In the genomic region with DNA sequence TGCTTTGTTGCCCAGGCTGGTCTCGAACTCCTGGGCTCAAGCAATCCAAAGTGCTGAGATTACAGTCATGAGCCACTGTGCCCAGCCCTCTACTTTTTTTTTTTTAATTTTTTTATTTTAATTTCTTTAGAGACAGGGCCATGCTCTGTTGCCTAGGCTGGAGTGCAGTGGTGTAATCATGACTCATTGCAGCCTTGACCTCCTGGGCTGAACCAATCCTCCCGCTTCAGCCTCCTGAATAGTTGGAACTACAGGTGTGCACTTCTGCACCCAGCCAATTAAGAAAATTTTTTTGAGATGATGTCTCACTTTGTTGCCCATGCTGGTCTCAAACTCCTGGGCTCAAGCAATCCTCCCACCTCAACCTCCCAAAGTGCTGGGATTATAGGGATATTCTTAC, we compare ENCODE assay signal across 29 cellular contexts.
"Had no signal": no experiment of that assay in that cellular context is flagged by ENCODE, and none has a peak within 500 bp of the region (broad histone marks: within the 10 kb centered on the region; RNA-seq: fewer than 3 reads in every experiment).

No MANE protein-coding gene starts in this region.

- H3K27ac ChIP-seq: adrenal gland, body of pancreas, brain microvascular endothelial cell, breast epithelium, VCaP had no signal

- H3K27me3 ChIP-seq: adrenal gland, body of pancreas, brain microvascular endothelial cell, breast epithelium had no signal

- H3K4me3 ChIP-seq: adrenal gland, body of pancreas, breast epithelium had no signal

- DNase-seq: activated B cell treated with CpG ODN at 0.5 μM for 24 hours; activated CD4-positive, alpha-beta memory T cell treated with anti-CD3 and anti-CD28 coated beads for 36 hours; activated CD4-positive, alpha-beta T cell treated with anti-CD3 and anti-CD28 coated beads for 4 hours; activated CD4-positive, alpha-beta T cell treated with anti-CD3 and anti-CD28 coated beads, Interleukin-2, amount 10 ng/mL, durations not matched to agents 7 days and 5 days; activated CD4-positive, CD25-positive, alpha-beta regulatory T cell treated with anti-CD3 and anti-CD28 coated beads, Interleukin-2, amount 50 U/mL, for 72 hours; activated CD8-positive, alpha-beta memory T cell treated with anti-CD3 and anti-CD28 coated beads, Interleukin-2, amount 50 U/mL, for 4 hours; activated CD8-positive, alpha-beta T cell treated with anti-CD3 and anti-CD28 coated beads for 36 hours; activated effector memory CD4-positive, alpha-beta T cell treated with anti-CD3 and anti-CD28 coated beads, Interleukin-2, amount 50 U/mL, for 16 hours; activated gamma-delta T cell treated with Interleukin-2 at 50 U/mL for 16 hours; activated naive CD4-positive, alpha-beta T cell; activated naive CD4-positive, alpha-beta T cell treated with anti-CD3 and anti-CD28 coated beads for 36 hours; activated naive CD4-positive, alpha-beta T cell treated with anti-CD3 and anti-CD28 coated beads, Interleukin-2, amount 50 U/mL, for 16 hours; activated naive CD8-positive, alpha-beta T cell treated with anti-CD3 and anti-CD28 coated beads for 36 hours; activated T-cell treated with anti-CD3 and anti-CD28 coated beads for 4 hours; activated T-cell treated with anti-CD3 and anti-CD28 coated beads, Interleukin-2, amount 50 U/mL, for 1 hour; activated T-cell treated with anti-CD3 and anti-CD28 coated beads, Interleukin-2, amount 50 U/mL, for 4 hours; activated T-cell treated with anti-CD3 and anti-CD28 coated beads, Interleukin-2, amount 50 U/mL, for 72 hours; adrenal gland; amniotic stem cell; aorta; body of pancreas; brain microvascular endothelial cell; central memory CD4-positive, alpha-beta T cell; T-helper 17 cell; T1000 had no signal

- H3K36me3 ChIP-seq: adrenal gland, brain microvascular endothelial cell, breast epithelium had no signal

- H3K9me3 ChIP-seq: adrenal gland, body of pancreas, breast epithelium had no signal

- H3K4me1 ChIP-seq: adrenal gland, body of pancreas, breast epithelium had no signal

- ATAC-seq: activated CD8-positive, alpha-beta T cell treated with anti-CD3 and anti-CD28 coated beads for 36 hours; activated naive CD4-positive, alpha-beta T cell treated with anti-CD3 and anti-CD28 coated beads, Interleukin-2, amount 50 U/mL, for 72 hours; activated T-cell treated with anti-CD3 and anti-CD28 coated beads, Interleukin-2, amount 50 U/mL, for 4 hours; activated T-cell treated with anti-CD3 and anti-CD28 coated beads, Interleukin-2, amount 50 U/mL, for 72 hours; activated T-helper 17 cell treated with anti-CD3 and anti-CD28 coated beads, Interleukin-2, amount 50 U/mL, for 72 hours; body of pancreas; T-helper 17 cell had no signal
